ENCODE assay signal across 9 cellular contexts in genomic region chr9:5976668-5977397, GRCh38. TPM values are rescaled to one million over a fixed set of nuclear protein-coding genes. Genes with fewer than 3 reads are reported as not detected.
DNase-seq lines count a peak whose midpoint lies in the region; ATAC-seq, FAIRE-seq and TF ChIP-seq lines count a peak whose summit lies in the region.
"Had no signal": no experiment of that assay in that cellular context is flagged by ENCODE, and none has a peak within 500 bp of the region (broad histone marks: within the 10 kb centered on the region; RNA-seq: fewer than 3 reads in every experiment).

No MANE protein-coding gene starts in this region.

- intact Hi-C loops in pancreas (cut with DNase I): no loop called here

- ATAC-seq in HG03135 (IDR thresholded peaks at IDR 0.05; ENCODE audit: unreplicated experiment) (peak; percentile 82), pancreas (peak in 3 of 4 donors; percentile 37 to 60 (median 43))

- peaks cover 68% of the 10 kb centered on the region for H3K36me3 Mint-ChIP-seq in brain

- H3K36me3 ChIP-seq in pancreas: no peaks in the 10 kb centered on the region

- H3K4me3 ChIP-seq in pancreas: no peak overlapping the region

- no peaks in the 10 kb centered on the region for H3K9me3 ChIP-seq in pancreas

- FAIRE-seq in GM19239 (lab: Jason Lieb, UNC): peak; percentile 93
- no peak for FAIRE-seq in pancreas (lab: Jason Lieb, UNC)

- no peak for TF ChIP-seq CTCF in brain (conservative IDR thresholded peaks at IDR 0.05)
- TF ChIP-seq CTCF in pancreas (IDR thresholded peaks at IDR 0.05): no peak

- H3K9me3 Mint-ChIP-seq in brain: peaks cover 6 to 17% (median 12%) of the 10 kb centered on the region in 5 experiments
- H3K9me3 Mint-ChIP-seq: IgD-negative memory B cell had no signal

- DNase-seq in GM19239 (ENCODE audit: insufficient read length, low spot score) (no peak), pancreas (no peak), NCI-H1048 (lab: John Stamatoyannopoulos, UW) (no peak), RPMI8226 (no peak), AG08396 (ENCODE audit: low spot score) (no peak), amniotic stem cell (lab: John Stamatoyannopoulos, UW) (no peak)

- no peaks in the 10 kb centered on the region for H3K4me1 Mint-ChIP-seq in brain

- no peak overlapping the region for H3K4me3 Mint-ChIP-seq in brain
- H3K4me3 Mint-ChIP-seq: IgD-negative memory B cell had no signal

- peak overlapping the region in 4 of 5 experiments; percentile 23 to 70 (median 46) for H3K27ac Mint-ChIP-seq in brain
- H3K27ac Mint-ChIP-seq: IgD-negative memory B cell had no signal

- WGBS in pancreas, 2 donors: 51 to 54% methylated on average over 2 of the region's 2 CpGs

- no peaks in the 10 kb centered on the region for H3K27me3 Mint-ChIP-seq in brain
- H3K27me3 Mint-ChIP-seq: IgD-negative memory B cell had no signal

- H3K27ac ChIP-seq in pancreas: peak overlapping the region in 1 of 4 donors; percentile 23

- no peaks in the 10 kb centered on the region for H3K4me1 ChIP-seq in pancreas

- no peaks in the 10 kb centered on the region for H3K27me3 ChIP-seq in pancreas

RNA-seq across cellular contexts. Expression of gene RANBP6, which starts 38.6 kb away (rescaled TPM):
- polyA plus RNA-seq in brain (ENCODE audit: insufficient read depth, low read depth, low replicate concordance) (9.8 TPM), pancreas (1 to 10 TPM; 2.9 to 9.4 TPM)
- 1 to 10 TPM; 3.9 to 8.7 (median 5.1) TPM for total RNA-seq in pancreas
